Comparison of ENCODE assay signal across 24 cellular contexts in the genomic region with DNA sequence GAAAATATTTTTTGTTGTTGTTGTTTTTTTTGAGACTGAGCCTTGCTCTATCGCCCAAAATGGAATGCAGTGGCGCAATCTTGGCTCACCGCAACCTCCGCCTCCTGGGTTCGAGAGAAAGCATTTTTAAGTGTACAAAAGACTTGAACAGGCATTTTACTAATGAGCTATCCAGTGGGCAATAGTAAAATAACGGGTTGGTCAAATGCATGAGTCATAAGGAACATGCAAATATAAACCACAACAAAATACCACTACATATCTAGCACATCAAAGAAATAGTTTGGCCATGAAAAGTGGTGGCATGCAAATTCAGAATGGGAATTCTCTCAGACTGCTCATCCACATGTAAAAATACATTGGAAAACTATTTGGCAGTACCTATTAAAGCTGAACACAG.
A peak's percentile ranks its signal among the peaks of the same experiment; 100 is the strongest.
DNase-seq lines count a peak whose midpoint lies in the region; ATAC-seq and TF ChIP-seq lines count a peak whose summit lies in the region.
"Had no signal": no experiment of that assay in that cellular context is flagged by ENCODE, and none has a peak within 500 bp of the region (broad histone marks: within the 10 kb centered on the region; RNA-seq: fewer than 3 reads in every experiment).

No MANE protein-coding gene starts in this region.

- no peaks in the 10 kb centered on the region for H3K27me3 Mint-ChIP-seq in activated T-cell treated with anti-CD3 and anti-CD28 coated beads, Interleukin-2, amount 50 U/mL, for 72 hours (ENCODE audit: low read depth)

- peaks cover 2 to 7% of the 10 kb centered on the region in 2 donors for H3K9me3 Mint-ChIP-seq in activated T-cell treated with anti-CD3 and anti-CD28 coated beads, Interleukin-2, amount 50 U/mL, for 72 hours
- H3K9me3 Mint-ChIP-seq: activated B cell treated with CpG ODN at 0.5 μM for 24 hours; activated naive CD4-positive, alpha-beta T cell treated with anti-CD3 and anti-CD28 coated beads for 36 hours had no signal

- H3K27ac Mint-ChIP-seq in activated T-cell treated with anti-CD3 and anti-CD28 coated beads, Interleukin-2, amount 50 U/mL, for 72 hours = no peak overlapping the region
- H3K27ac Mint-ChIP-seq: activated B cell treated with CpG ODN at 0.5 μM for 24 hours; activated CD8-positive, alpha-beta T cell treated with anti-CD3 and anti-CD28 coated beads for 36 hours; activated naive CD4-positive, alpha-beta T cell treated with anti-CD3 and anti-CD28 coated beads for 36 hours had no signal

- no peaks in the 10 kb centered on the region for H3K4me1 Mint-ChIP-seq in activated T-cell treated with anti-CD3 and anti-CD28 coated beads, Interleukin-2, amount 50 U/mL, for 72 hours (ENCODE audit: low read depth)
- H3K4me1 Mint-ChIP-seq: activated B cell treated with CpG ODN at 0.5 μM for 24 hours had no signal

- in situ Hi-C loops in astrocyte of the cerebellum (cut with HindIII; ENCODE audit: low sequenced_read_pairs) = no loop called here

- DNase-seq in ELR (ENCODE audit: low read depth) (peak; percentile 94), M059J (ENCODE audit: low read depth) (peak; percentile 98), astrocyte of the cerebellum (ENCODE audit: low read depth) (peak; percentile 97), kidney tubule cell (ENCODE audit: low spot score) (peak; percentile 33), NCI-H146 treated with DMSO at 0.1 percent for 48 hours (lab: John Stamatoyannopoulos, UW; ENCODE audit: unreplicated experiment) (no peak)
- no peak for DNase-seq in activated T-cell treated with anti-CD3 and anti-CD28 coated beads, Interleukin-2, amount 50 U/mL, for 72 hours
- DNase-seq: activated B cell treated with CpG ODN at 0.5 μM for 24 hours; activated CD8-positive, alpha-beta T cell treated with anti-CD3 and anti-CD28 coated beads for 36 hours; activated naive CD4-positive, alpha-beta T cell treated with anti-CD3 and anti-CD28 coated beads for 36 hours; activated T-cell treated with anti-CD3 and anti-CD28 coated beads, Interleukin-2, amount 50 U/mL, for 1 hour; anterior cingulate cortex; colonic mucosa; DMS79; hippocampal formation; islet precursor cell; NCI-H1092 treated with DMSO at 0.1 percent for 48 hours; NCI-H69; right cardiac atrium; SHP77 treated with DMSO at 0.1 percent for 48 hours; stimulated activated naive CD4-positive, alpha-beta T cell; thyroid gland had no signal

- ATAC-seq in GM21576 (IDR thresholded peaks at IDR 0.05; ENCODE audit: unreplicated experiment) = no peak
- ATAC-seq in activated T-cell treated with anti-CD3 and anti-CD28 coated beads, Interleukin-2, amount 50 U/mL, for 72 hours (replicated peaks in 1 of 2) = no peak
- ATAC-seq in GM21423 (IDR thresholded peaks at IDR 0.05; ENCODE audit: unreplicated experiment) = no peak
- ATAC-seq: activated CD8-positive, alpha-beta T cell treated with anti-CD3 and anti-CD28 coated beads for 36 hours; right cardiac atrium had no signal

- peaks cover 0 to 2% of the 10 kb centered on the region in 2 donors for H3K36me3 Mint-ChIP-seq in activated T-cell treated with anti-CD3 and anti-CD28 coated beads, Interleukin-2, amount 50 U/mL, for 72 hours (ENCODE audit: insufficient read depth in 2 of 2)

- no peak overlapping the region for H3K4me3 ChIP-seq in astrocyte of the cerebellum (ENCODE audit: low read depth, low read length)
- H3K4me3 ChIP-seq: colonic mucosa, lung, thyroid gland had no signal

- H3K4me3 Mint-ChIP-seq in activated T-cell treated with anti-CD3 and anti-CD28 coated beads, Interleukin-2, amount 50 U/mL, for 72 hours = no peak overlapping the region
- H3K4me3 Mint-ChIP-seq: activated B cell treated with CpG ODN at 0.5 μM for 24 hours; activated CD8-positive, alpha-beta T cell treated with anti-CD3 and anti-CD28 coated beads for 36 hours; activated naive CD4-positive, alpha-beta T cell treated with anti-CD3 and anti-CD28 coated beads for 36 hours had no signal

- TF ChIP-seq CTCF in astrocyte of the cerebellum (IDR thresholded peaks at IDR 0.05; ENCODE audit: low read depth, low read length, missing control alignments) = no peak

Comparison
In these comparisons a context has a peak if more than half of its experiments do, and no peak if none do; other contexts are left out.
1. DNase-seq: peak in ELR (single experiment), M059J (single experiment), astrocyte of the cerebellum (single experiment) and kidney tubule cell (single experiment); none in NCI-H146 treated with DMSO at 0.1 percent for 48 hours (single experiment) and activated T-cell treated with anti-CD3 and anti-CD28 coated beads, Interleukin-2, amount 50 U/mL, for 72 hours (0 of 2).